24 cellular contexts compared by ENCODE assay signal in the genomic region with DNA sequence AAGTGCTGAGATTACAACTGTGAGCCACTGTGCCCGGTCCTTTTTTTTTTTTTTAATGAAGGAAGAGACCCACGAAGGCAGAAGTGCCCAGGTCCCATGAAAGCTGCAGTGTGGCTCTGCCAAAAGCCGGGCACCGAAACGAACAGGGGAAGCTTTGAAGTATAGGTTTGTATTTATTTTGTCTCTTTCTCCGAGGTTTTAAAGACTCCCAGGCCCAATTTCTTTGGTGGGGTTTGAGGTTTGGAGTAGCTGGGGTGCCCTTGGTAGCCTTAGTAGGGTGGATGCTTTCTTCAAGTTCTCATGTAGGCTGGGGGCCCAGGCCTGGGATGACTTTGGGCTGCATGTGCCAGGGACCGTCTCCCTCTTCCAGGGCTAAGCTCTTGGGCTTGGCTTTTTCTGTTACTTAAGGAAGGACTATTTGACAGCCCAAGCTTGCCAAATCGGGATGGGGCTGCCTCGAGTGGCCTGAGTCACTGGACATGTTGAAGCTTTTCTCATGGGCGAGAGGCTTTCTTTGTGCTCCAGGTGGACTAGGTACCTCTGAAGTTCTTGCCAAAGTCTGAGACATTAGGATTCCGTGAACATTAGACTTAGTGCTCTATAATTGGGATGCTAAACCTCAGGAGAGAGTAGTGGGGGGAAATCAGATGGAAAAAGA.
DNase-seq lines count a peak whose midpoint lies in the region; ATAC-seq and TF ChIP-seq lines count a peak whose summit lies in the region.
"Had no signal": no experiment of that assay in that cellular context is flagged by ENCODE, and none has a peak within 500 bp of the region (broad histone marks: within the 10 kb centered on the region; RNA-seq: fewer than 3 reads in every experiment).

No MANE protein-coding gene starts in this region.

- H3K9me3 ChIP-seq in mesenchymal stem cell (ENCODE audit: control insufficient read depth, low read length) (peaks cover 5% of the 10 kb centered on the region), aorta (ENCODE audit: control insufficient read depth, low read length) (peaks cover 4% of the 10 kb centered on the region)
- H3K9me3 ChIP-seq: suprapubic skin had no signal

- peak overlapping the region in 1 of 2 experiments; percentile 37 for H3K14ac ChIP-seq in mesenchymal stem cell (ENCODE audit: low read length in 2 of 2)

- peaks cover 5% of the 10 kb centered on the region for H3K4me1 ChIP-seq in mesenchymal stem cell (ENCODE audit: control insufficient read depth, insufficient read depth, low read depth, low read length)
- no peaks in the 10 kb centered on the region for H3K4me1 ChIP-seq in aorta (ENCODE audit: control insufficient read depth in 1 of 2, insufficient read depth in 2 of 2, low read length in 2 of 2)
- H3K4me1 ChIP-seq: parathyroid adenoma had no signal

- H3K36me3 Mint-ChIP-seq in activated T-cell treated with anti-CD3 and anti-CD28 coated beads, Interleukin-2, amount 50 U/mL, for 72 hours (ENCODE audit: insufficient read depth in 2 of 2), result peaks cover 5 to 8% of the 10 kb centered on the region in 2 donors

- no peak overlapping the region for H3K27ac ChIP-seq in mesenchymal stem cell (ENCODE audit: low read length, poor library complexity, severe bottlenecking)
- no peak overlapping the region for H3K27ac ChIP-seq in aorta (ENCODE audit: low read depth in 1 of 2, low read length in 2 of 2)
- H3K27ac ChIP-seq: parathyroid adenoma, suprapubic skin had no signal

- WGBS in mesenchymal stem cell, result 86% methylated on average over 11 of the region's 11 CpGs
- WGBS in aorta, 2 donors, result 60 to 69% methylated on average over 11 of the region's 11 CpGs

- no peak overlapping the region for H3K4me3 Mint-ChIP-seq in activated T-cell treated with anti-CD3 and anti-CD28 coated beads, Interleukin-2, amount 50 U/mL, for 72 hours
- H3K4me3 Mint-ChIP-seq: activated CD8-positive, alpha-beta T cell treated with anti-CD3 and anti-CD28 coated beads for 36 hours; activated T-cell treated with anti-CD3 and anti-CD28 coated beads, Interleukin-2, amount 50 U/mL, for 4 hours; natural killer cell treated with Interleukin-12 subunit alpha and Interleukin-12 subunit beta and Interleukin-15 and Interleukin-18, amount 100 ng/mL, for 72 hours; stimulated activated memory B cell treated with anti-CD40 and anti-IgM and Interleukin-4, amounts not matched to agents 10 μg/mL and 1 μg/mL and 100 μg/mL, for 72 hours had no signal

- H3K27me3 ChIP-seq in mesenchymal stem cell (ENCODE audit: control insufficient read depth in 1 of 2, insufficient read depth in 1 of 2, low read length in 2 of 2) (no peaks in the 10 kb centered on the region), aorta (ENCODE audit: control insufficient read depth in 1 of 2, insufficient read depth in 2 of 2, low read length in 1 of 2) (no peaks in the 10 kb centered on the region)
- H3K27me3 ChIP-seq: heart left ventricle, suprapubic skin had no signal

- no peak overlapping the region for H3K4me3 ChIP-seq in epithelial cell of esophagus (ENCODE audit: low read length)
- peak overlapping the region in 1 of 2 experiments; percentile 46 for H3K4me3 ChIP-seq in mesenchymal stem cell (ENCODE audit: insufficient read depth in 1 of 2, low read depth in 1 of 2, low read length in 2 of 2)
- H3K4me3 ChIP-seq in aorta (ENCODE audit: low read length in 2 of 2), result no peak overlapping the region
- H3K4me3 ChIP-seq: GM12878, heart left ventricle, suprapubic skin had no signal

- peaks cover 0 to 2% of the 10 kb centered on the region in 2 donors for H3K9me3 Mint-ChIP-seq in activated T-cell treated with anti-CD3 and anti-CD28 coated beads, Interleukin-2, amount 50 U/mL, for 72 hours

- no peak overlapping the region for H2AK5ac ChIP-seq in mesenchymal stem cell (ENCODE audit: low read length, severe bottlenecking)

- H2BK15ac ChIP-seq in mesenchymal stem cell (ENCODE audit: low read depth, poor library complexity, severe bottlenecking), result peak overlapping the region; percentile 18

- H3K4me1 Mint-ChIP-seq in activated T-cell treated with anti-CD3 and anti-CD28 coated beads, Interleukin-2, amount 50 U/mL, for 72 hours (ENCODE audit: low read depth), result no peaks in the 10 kb centered on the region
- H3K4me1 Mint-ChIP-seq: stimulated activated memory B cell treated with anti-CD40 and anti-IgM and Interleukin-4, amounts not matched to agents 10 μg/mL and 1 μg/mL and 100 μg/mL, for 72 hours had no signal

- no peak overlapping the region for H2AFZ ChIP-seq in mesenchymal stem cell (ENCODE audit: low read depth, low read length)
- H2AFZ ChIP-seq: parathyroid adenoma had no signal

- H4K91ac ChIP-seq in mesenchymal stem cell (ENCODE audit: low read length), result no peak overlapping the region

- no peak overlapping the region for H3K23ac ChIP-seq in mesenchymal stem cell (ENCODE audit: low read length in 2 of 2)

- no peak overlapping the region for H3K4me2 ChIP-seq in mesenchymal stem cell (ENCODE audit: low read length, poor library complexity, severe bottlenecking)

- no peaks in the 10 kb centered on the region for H3K27me3 Mint-ChIP-seq in activated T-cell treated with anti-CD3 and anti-CD28 coated beads, Interleukin-2, amount 50 U/mL, for 72 hours (ENCODE audit: low read depth)
- H3K27me3 Mint-ChIP-seq: activated CD8-positive, alpha-beta T cell treated with anti-CD3 and anti-CD28 coated beads for 36 hours; natural killer cell treated with Interleukin-12 subunit alpha and Interleukin-12 subunit beta and Interleukin-15 and Interleukin-18, amount 100 ng/mL, for 72 hours; stimulated activated memory B cell treated with anti-CD40 and anti-IgM and Interleukin-4, amounts not matched to agents 10 μg/mL and 1 μg/mL and 100 μg/mL, for 72 hours had no signal

- peak overlapping the region in 1 of 2 experiments; percentile 58 for H3K18ac ChIP-seq in mesenchymal stem cell (ENCODE audit: low read depth in 1 of 2, low read length in 2 of 2)

- H3K36me3 ChIP-seq in mesenchymal stem cell (ENCODE audit: control insufficient read depth in 1 of 2, insufficient read depth in 2 of 2, low read depth in 1 of 2, low read length in 2 of 2) (no peaks in the 10 kb centered on the region), aorta (ENCODE audit: control insufficient read depth in 1 of 2, insufficient read depth in 2 of 2, low read length in 1 of 2) (no peaks in the 10 kb centered on the region)
- H3K36me3 ChIP-seq: heart left ventricle, suprapubic skin had no signal

- intact Hi-C loops in aorta (cut with DNase I), result loop anchor here in 1 of 2 donors (10.0 kb wide), 1 partner anchor 106 kb away; no protein-coding TSS in a partner anchor

- DNase-seq in activated T-cell treated with anti-CD3 and anti-CD28 coated beads, Interleukin-2, amount 50 U/mL, for 72 hours, result no peak
- DNase-seq in activated T-cell treated with anti-CD3 and anti-CD28 coated beads for 4 hours, result no peak
- DNase-seq in epithelial cell of esophagus (ENCODE audit: low read depth), result peak; percentile 22
- DNase-seq in mesenchymal stem cell, result no peak
- no peak for DNase-seq in aorta
- DNase-seq in stimulated activated CD8-positive, alpha-beta memory T cell treated with anti-CD3 and anti-CD28 coated beads, Interleukin-4, amount 100 ng/mL, for 48 hours, result no peak
- DNase-seq in NCI-H524 treated with DMSO at 0.1 percent for 48 hours (lab: John Stamatoyannopoulos, UW), result no peak
- DNase-seq: activated CD8-positive, alpha-beta T cell treated with anti-CD3 and anti-CD28 coated beads for 36 hours; activated naive CD4-positive, alpha-beta T cell treated with Interleukin-2 at 50 U/mL for 16 hours; activated T-cell treated with anti-CD3 and anti-CD28 coated beads, Interleukin-2, amount 50 U/mL, for 4 hours; anterior cingulate cortex; heart left ventricle; KG1; NCI-H1694 treated with DMSO at 0.1 percent for 48 hours; NCI-H2171 treated with DMSO at 0.1 percent for 48 hours; NCI-H69; OCI-M1; Right ventricle myocardium superior had no signal

- H3K27ac Mint-ChIP-seq in activated T-cell treated with anti-CD3 and anti-CD28 coated beads, Interleukin-2, amount 50 U/mL, for 72 hours, result peak overlapping the region; percentile 46
- H3K27ac Mint-ChIP-seq: activated CD8-positive, alpha-beta T cell treated with anti-CD3 and anti-CD28 coated beads for 36 hours; natural killer cell treated with Interleukin-12 subunit alpha and Interleukin-12 subunit beta and Interleukin-15 and Interleukin-18, amount 100 ng/mL, for 72 hours; stimulated activated memory B cell treated with anti-CD40 and anti-IgM and Interleukin-4, amounts not matched to agents 10 μg/mL and 1 μg/mL and 100 μg/mL, for 72 hours had no signal

- peak overlapping the region in 1 of 2 experiments; percentile 50 for H3K4ac ChIP-seq in mesenchymal stem cell (ENCODE audit: low read depth in 1 of 2, low read length in 2 of 2)

- H4K8ac ChIP-seq in mesenchymal stem cell (ENCODE audit: low read length), result no peak overlapping the region

- H2BK5ac ChIP-seq in mesenchymal stem cell (ENCODE audit: low read depth, low read length, poor library complexity, severe bottlenecking), result no peak overlapping the region

- no peak for ATAC-seq in activated T-cell treated with anti-CD3 and anti-CD28 coated beads, Interleukin-2, amount 50 U/mL, for 72 hours (replicated peaks in 1 of 2)
- ATAC-seq in aorta (ENCODE audit: low FRiP score), result peak; percentile 8
- ATAC-seq in GM18520 (IDR thresholded peaks at IDR 0.05; ENCODE audit: unreplicated experiment), result no peak
- ATAC-seq: activated CD8-positive, alpha-beta T cell treated with anti-CD3 and anti-CD28 coated beads for 36 hours; activated T-cell treated with anti-CD3 and anti-CD28 coated beads, Interleukin-2, amount 50 U/mL, for 4 hours; GM12878; heart left ventricle; natural killer cell treated with Interleukin-12 subunit alpha and Interleukin-12 subunit beta and Interleukin-15 and Interleukin-18, amount 100 ng/mL, for 72 hours; stimulated activated memory B cell treated with anti-CD40 and anti-IgM and Interleukin-4, amounts not matched to agents 10 μg/mL and 1 μg/mL and 100 μg/mL, for 72 hours had no signal

- no peak overlapping the region for H2BK120ac ChIP-seq in mesenchymal stem cell (ENCODE audit: low read depth, low read length)

- H3K9ac ChIP-seq in mesenchymal stem cell (ENCODE audit: low read length), result peak overlapping the region; percentile 37
- H3K9ac ChIP-seq: parathyroid adenoma had no signal

- peak overlapping the region; percentile 32 to 82 for H2BK12ac ChIP-seq in mesenchymal stem cell (ENCODE audit: low read length in 2 of 2)

- H3K79me1 ChIP-seq in mesenchymal stem cell (replicated peaks; ENCODE audit: low read length, poor library complexity, severe bottlenecking), result no peaks in the 10 kb centered on the region

- TF ChIP-seq CTCF in epithelial cell of esophagus (IDR thresholded peaks at IDR 0.05; ENCODE audit: insufficient read depth, low read depth, low read length, missing control alignments), result no peak
